In the genomic region with DNA sequence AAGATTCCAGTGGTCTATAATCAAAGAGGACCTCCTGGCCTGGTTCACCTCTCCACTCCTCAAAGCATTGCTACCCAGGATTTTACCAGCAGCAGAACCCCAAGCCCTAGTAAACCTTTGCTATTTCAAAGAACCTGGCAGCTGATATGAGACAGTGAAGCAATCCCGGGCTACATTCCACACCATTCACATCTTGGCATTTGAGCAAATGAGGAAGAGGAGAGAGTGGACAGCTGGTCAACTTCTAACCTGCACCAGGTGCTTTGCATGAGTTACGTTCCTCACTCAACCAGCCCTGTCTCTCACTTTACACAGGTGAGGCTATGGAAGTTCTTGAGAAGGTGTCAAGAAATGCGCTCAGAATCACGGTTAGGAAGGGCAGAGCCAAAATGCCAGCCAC, we compare ENCODE assay signal across 17 cellular contexts. TPM values are rescaled to one million over a fixed set of nuclear protein-coding genes. Genes with fewer than 3 reads are reported as not detected.
A peak's percentile ranks its signal among the peaks of the same experiment; 100 is the strongest.
DNase-seq lines count a peak whose midpoint lies in the region; ATAC-seq and TF ChIP-seq lines count a peak whose summit lies in the region.
"Had no signal": no experiment of that assay in that cellular context is flagged by ENCODE, and none has a peak within 500 bp of the region (broad histone marks: within the 10 kb centered on the region; RNA-seq: fewer than 3 reads in every experiment).

No MANE protein-coding gene starts in this region.

- CTCF ChIA-PET in naive thymus-derived CD4-positive, alpha-beta T cell (lab: Charles Lee), result no interaction called here

- H3K27me3 ChIP-seq in breast epithelium (peaks cover 0 to 15% of the 10 kb centered on the region in 2 donors), tibial nerve (peaks cover 0 to 4% of the 10 kb centered on the region in 2 donors)
- peaks cover 0 to 4% of the 10 kb centered on the region in 2 donors for H3K27me3 ChIP-seq in naive thymus-derived CD4-positive, alpha-beta T cell (ENCODE audit: control insufficient read depth in 2 of 2, insufficient read depth in 2 of 2, low read length in 2 of 2)

- TF ChIP-seq POLR2A in breast epithelium (IDR thresholded peaks at IDR 0.05), result no peak
- no peak for TF ChIP-seq POLR2A in tibial nerve (IDR thresholded peaks at IDR 0.05)

- H3K4me3 Mint-ChIP-seq in activated naive CD8-positive, alpha-beta T cell, result peak overlapping the region; percentile 38
- no peak overlapping the region for H3K4me3 Mint-ChIP-seq in activated naive CD8-positive, alpha-beta T cell treated with anti-CD3 and anti-CD28 coated beads for 36 hours
- H3K4me3 Mint-ChIP-seq in naive thymus-derived CD4-positive, alpha-beta T cell, result peak overlapping the region in 7 of 10 donors; percentile 34 to 83 (median 58)

- H3K36me3 Mint-ChIP-seq in activated naive CD8-positive, alpha-beta T cell, result no peaks in the 10 kb centered on the region
- H3K36me3 Mint-ChIP-seq in activated naive CD8-positive, alpha-beta T cell treated with anti-CD3 and anti-CD28 coated beads for 36 hours, result no peaks in the 10 kb centered on the region
- H3K36me3 Mint-ChIP-seq in naive thymus-derived CD4-positive, alpha-beta T cell, result peaks cover 0 to 10% (median 0%) of the 10 kb centered on the region in 5 donors

- H3K4me3 ChIP-seq in breast epithelium, result peak overlapping the region; percentile 50 to 72 (median 53)
- no peak overlapping the region for H3K4me3 ChIP-seq in naive thymus-derived CD4-positive, alpha-beta T cell (ENCODE audit: low read length)
- H3K4me3 ChIP-seq in tibial nerve, result peak overlapping the region; percentile 34 to 58 (median 42)
- H3K4me3 ChIP-seq: GM12878 had no signal

- peaks cover 13% of the 10 kb centered on the region for H3K4me1 Mint-ChIP-seq in activated naive CD8-positive, alpha-beta T cell (ENCODE audit: low read depth)
- no peaks in the 10 kb centered on the region for H3K4me1 Mint-ChIP-seq in activated naive CD8-positive, alpha-beta T cell treated with anti-CD3 and anti-CD28 coated beads for 36 hours
- peaks cover 0 to 14% (median 9%) of the 10 kb centered on the region in 7 donors for H3K4me1 Mint-ChIP-seq in naive thymus-derived CD4-positive, alpha-beta T cell

- 67 to 80% methylated on average over 4 of the region's 4 CpGs for WGBS in tibial nerve, 2 donors

- no peak overlapping the region for H3K27ac Mint-ChIP-seq in activated naive CD8-positive, alpha-beta T cell
- H3K27ac Mint-ChIP-seq in activated naive CD8-positive, alpha-beta T cell treated with anti-CD3 and anti-CD28 coated beads for 36 hours, result no peak overlapping the region
- H3K27ac Mint-ChIP-seq in naive thymus-derived CD4-positive, alpha-beta T cell, result no peak overlapping the region

- no peak for TF ChIP-seq CTCF in breast epithelium (IDR thresholded peaks at IDR 0.05)
- TF ChIP-seq CTCF in tibial nerve (IDR thresholded peaks at IDR 0.05), result no peak

- H3K4me1 ChIP-seq in breast epithelium (no peaks in the 10 kb centered on the region), tibial nerve (peaks cover 0 to 15% (median 0%) of the 10 kb centered on the region in 4 donors)
- H3K4me1 ChIP-seq in naive thymus-derived CD4-positive, alpha-beta T cell (ENCODE audit: control insufficient read depth in 2 of 2, insufficient read depth in 2 of 2, low read length in 2 of 2), result no peaks in the 10 kb centered on the region
- H3K4me1 ChIP-seq: prostate gland had no signal

- DNase-seq in activated naive CD8-positive, alpha-beta T cell treated with anti-CD3 and anti-CD28 coated beads for 36 hours, result no peak
- DNase-seq in breast epithelium (ENCODE audit: low spot score in 2 of 2) (no peak), tibial nerve (ENCODE audit: low spot score in 2 of 2) (peak in 1 of 2 donors; percentile 17), COR-L47 (lab: John Stamatoyannopoulos, UW) (no peak), ureter (ENCODE audit: low spot score) (no peak)
- no peak for DNase-seq in naive thymus-derived CD4-positive, alpha-beta T cell
- DNase-seq: activated CD4-positive, CD25-positive, alpha-beta regulatory T cell treated with anti-CD3 and anti-CD28 coated beads, Interleukin-2, amount 50 U/mL, for 72 hours; activated naive CD4-positive, alpha-beta T cell treated with Interleukin-2 at 50 U/mL for 16 hours; dermis blood vessel endothelial cell; NCI-H187; SK-N-SH had no signal

- intact Hi-C loops in breast epithelium (cut with DNase I; ENCODE audit: low total_unique reads), result no loop called here
- intact Hi-C loops in naive thymus-derived CD4-positive, alpha-beta T cell (cut with micrococcal nuclease), result no loop called here

- H3K9me3 ChIP-seq in breast epithelium, result no peaks in the 10 kb centered on the region
- no peaks in the 10 kb centered on the region for H3K9me3 ChIP-seq in naive thymus-derived CD4-positive, alpha-beta T cell (ENCODE audit: control insufficient read depth in 2 of 3, low read length in 3 of 3)
- no peaks in the 10 kb centered on the region for H3K9me3 ChIP-seq in tibial nerve
- H3K9me3 ChIP-seq: gastroesophageal sphincter, prostate gland, SK-N-SH, upper lobe of left lung had no signal

- no peak for ATAC-seq in naive thymus-derived CD4-positive, alpha-beta T cell
- ATAC-seq in GM19397 (IDR thresholded peaks at IDR 0.05; ENCODE audit: unreplicated experiment), result no peak
- ATAC-seq: GM12878 had no signal

- no peaks in the 10 kb centered on the region for H3K36me3 ChIP-seq in breast epithelium
- no peaks in the 10 kb centered on the region for H3K36me3 ChIP-seq in naive thymus-derived CD4-positive, alpha-beta T cell (ENCODE audit: control insufficient read depth in 2 of 3, insufficient read depth in 3 of 3, low read length in 3 of 3)
- H3K36me3 ChIP-seq in tibial nerve, result no peaks in the 10 kb centered on the region
- H3K36me3 ChIP-seq: gastroesophageal sphincter, prostate gland, upper lobe of left lung had no signal

- POLR2A ChIA-PET in naive thymus-derived CD4-positive, alpha-beta T cell (lab: Charles Lee), result no interaction called here

- H3K27me3 Mint-ChIP-seq in activated naive CD8-positive, alpha-beta T cell, result peaks cover 40% of the 10 kb centered on the region
- peaks cover 61% of the 10 kb centered on the region for H3K27me3 Mint-ChIP-seq in activated naive CD8-positive, alpha-beta T cell treated with anti-CD3 and anti-CD28 coated beads for 36 hours
- peaks cover 64 to 79% (median 72%) of the 10 kb centered on the region in 5 donors for H3K27me3 Mint-ChIP-seq in naive thymus-derived CD4-positive, alpha-beta T cell

- no peaks in the 10 kb centered on the region for H3K9me3 Mint-ChIP-seq in activated naive CD8-positive, alpha-beta T cell (ENCODE audit: low read depth)
- no peaks in the 10 kb centered on the region for H3K9me3 Mint-ChIP-seq in activated naive CD8-positive, alpha-beta T cell treated with anti-CD3 and anti-CD28 coated beads for 36 hours
- peaks cover 0 to 6% (median 0%) of the 10 kb centered on the region in 11 donors for H3K9me3 Mint-ChIP-seq in naive thymus-derived CD4-positive, alpha-beta T cell

- TF ChIP-seq EP300 in tibial nerve (IDR thresholded peaks at IDR 0.05), result peak in 1 of 2 donors; percentile 10

- no peak overlapping the region for H3K27ac ChIP-seq in breast epithelium
- no peak overlapping the region for H3K27ac ChIP-seq in naive thymus-derived CD4-positive, alpha-beta T cell (ENCODE audit: low read depth, low read length)
- H3K27ac ChIP-seq in tibial nerve, result peak overlapping the region in 3 of 4 donors; percentile 56 to 66 (median 64)
- H3K27ac ChIP-seq: prostate gland, upper lobe of left lung had no signal

RNA-seq across cellular contexts. Expression of a gene that starts 1.1 kb away (rescaled TPM):
- under 1 TPM; 0.06 to 0.14 TPM for total RNA-seq in activated naive CD8-positive, alpha-beta T cell treated with anti-CD3 and anti-CD28 coated beads for 36 hours
- total RNA-seq in breast epithelium (10 to 100 TPM in 1 of 3 donors, 1 to 10 TPM in 2; 8.2 to 13.0 (median 9.8) TPM), tibial nerve (100 to 1,000 TPM in 3 of 4 donors, 10 to 100 TPM in 1; 73.2 to 188 (median 149) TPM), ureter (32.4 TPM)
- total RNA-seq in naive thymus-derived CD4-positive, alpha-beta T cell, result under 1 TPM in 1 of 5 experiments, not detected in 4; 0.31 TPM
- not detected for polyA plus RNA-seq in naive thymus-derived CD4-positive, alpha-beta T cell
- polyA plus RNA-seq: GM12878 had no signal

Comparison
In these comparisons a context has a peak if more than half of its experiments do, and no peak if none do; other contexts are left out.
1. H3K27ac ChIP-seq: peak in tibial nerve (3 of 4); none in breast epithelium (0 of 2) and naive thymus-derived CD4-positive, alpha-beta T cell (single experiment).
2. RNA of a gene that starts 1.1 kb away (total RNA-seq): 73.2 to 188 TPM in tibial nerve, 32.4 TPM in ureter (single experiment) and 8.2 to 13.0 TPM in breast epithelium; 0.06 to 0.14 TPM in activated naive CD8-positive, alpha-beta T cell treated with anti-CD3 and anti-CD28 coated beads for 36 hours and 0.31 TPM in naive thymus-derived CD4-positive, alpha-beta T cell; every median in the first group is over 4 times any median in the second.